Comparison of ENCODE assay signal across 2 cellular contexts in the genomic region with DNA sequence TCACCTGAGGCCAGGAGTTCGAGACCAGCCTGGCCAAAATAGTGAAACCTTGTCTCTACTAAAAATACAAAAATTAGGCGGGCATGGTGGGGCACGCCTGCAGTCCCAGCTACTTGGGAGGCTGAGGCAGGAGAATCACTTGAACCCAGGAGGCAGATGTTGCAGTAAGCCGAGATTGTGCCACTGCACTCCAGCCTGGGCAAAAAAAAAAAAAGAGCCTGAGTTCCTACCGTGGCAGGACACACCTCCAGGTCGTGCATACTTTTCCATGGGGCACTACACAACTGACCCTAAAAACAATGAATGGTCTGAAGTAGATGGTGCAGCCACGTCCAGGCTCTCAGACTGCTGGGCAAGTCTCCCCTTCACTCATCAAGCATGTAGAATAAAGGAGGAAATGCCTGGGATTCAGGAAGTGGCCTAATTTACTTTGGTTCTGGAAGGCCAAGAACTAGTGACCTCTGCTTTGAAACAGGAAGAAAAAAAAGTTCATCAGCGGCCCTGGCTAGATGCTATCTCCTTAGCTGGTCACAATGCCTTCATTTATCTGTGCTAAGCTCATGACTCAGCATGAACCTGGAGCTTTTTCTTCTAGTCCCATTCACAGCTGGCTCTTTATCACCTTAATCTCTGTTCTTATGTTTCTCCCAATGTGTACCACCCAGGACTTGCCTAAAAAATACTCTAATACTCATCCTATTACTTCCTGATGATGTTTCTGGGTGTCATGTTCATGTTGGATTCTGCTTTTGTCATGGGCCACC.
A peak's percentile ranks its signal among the peaks of the same experiment; 100 is the strongest.
TF ChIP-seq lines count a peak whose summit lies in the region.

No MANE protein-coding gene starts in this region.

TF ChIP-seq in K562, 482 proteins besides CTCF, POLR2A, EP300 and RAD21 (continued from another document and continues in another):
- no peak for TF ChIP-seq E4F1 (CRISPR knock-in tag; IDR thresholded peaks at IDR 0.05; ENCODE audit: borderline replicate concordance)
- TF ChIP-seq ZNF444 (CRISPR knock-in tag; IDR thresholded peaks at IDR 0.05): no peak
- no peak for TF ChIP-seq RBBP5 (IDR thresholded peaks at IDR 0.05; ENCODE audit: borderline replicate concordance, insufficient read depth, low read length, poor library complexity, severe bottlenecking)
- TF ChIP-seq SMAD2 (IDR thresholded peaks at IDR 0.05; ENCODE audit: low read depth, low read length): no peak
- no peak for TF ChIP-seq HOXB6 (CRISPR knock-in tag; IDR thresholded peaks at IDR 0.05; ENCODE audit: borderline replicate concordance)
- TF ChIP-seq NFE2L1 (tag; IDR thresholded peaks at IDR 0.05; ENCODE audit: borderline replicate concordance, low read depth): peak; percentile 75
- TF ChIP-seq POLR2H (tag; IDR thresholded peaks at IDR 0.05; ENCODE audit: low read depth): no peak
- TF ChIP-seq, protein P1, sequence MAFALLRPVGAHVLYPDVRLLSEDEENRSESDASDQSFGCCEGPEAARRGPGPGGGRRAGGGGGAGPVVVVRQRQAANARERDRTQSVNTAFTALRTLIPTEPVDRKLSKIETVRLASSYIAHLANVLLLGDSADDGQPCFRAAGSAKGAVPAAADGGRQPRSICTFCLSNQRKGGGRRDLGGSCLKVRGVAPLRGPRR (CRISPR knock-in tag; IDR thresholded peaks at IDR 0.05): no peak
- TF ChIP-seq POU5F1 (IDR thresholded peaks at IDR 0.05; ENCODE audit: borderline replicate concordance, low read depth, low read length, partially characterized antibody): no peak
- TF ChIP-seq ESRRA (IDR thresholded peaks at IDR 0.05; ENCODE audit: borderline replicate concordance, low read depth): peak; percentile 25; the same call in 1 of the 2 replicates
- TF ChIP-seq, protein P2, sequence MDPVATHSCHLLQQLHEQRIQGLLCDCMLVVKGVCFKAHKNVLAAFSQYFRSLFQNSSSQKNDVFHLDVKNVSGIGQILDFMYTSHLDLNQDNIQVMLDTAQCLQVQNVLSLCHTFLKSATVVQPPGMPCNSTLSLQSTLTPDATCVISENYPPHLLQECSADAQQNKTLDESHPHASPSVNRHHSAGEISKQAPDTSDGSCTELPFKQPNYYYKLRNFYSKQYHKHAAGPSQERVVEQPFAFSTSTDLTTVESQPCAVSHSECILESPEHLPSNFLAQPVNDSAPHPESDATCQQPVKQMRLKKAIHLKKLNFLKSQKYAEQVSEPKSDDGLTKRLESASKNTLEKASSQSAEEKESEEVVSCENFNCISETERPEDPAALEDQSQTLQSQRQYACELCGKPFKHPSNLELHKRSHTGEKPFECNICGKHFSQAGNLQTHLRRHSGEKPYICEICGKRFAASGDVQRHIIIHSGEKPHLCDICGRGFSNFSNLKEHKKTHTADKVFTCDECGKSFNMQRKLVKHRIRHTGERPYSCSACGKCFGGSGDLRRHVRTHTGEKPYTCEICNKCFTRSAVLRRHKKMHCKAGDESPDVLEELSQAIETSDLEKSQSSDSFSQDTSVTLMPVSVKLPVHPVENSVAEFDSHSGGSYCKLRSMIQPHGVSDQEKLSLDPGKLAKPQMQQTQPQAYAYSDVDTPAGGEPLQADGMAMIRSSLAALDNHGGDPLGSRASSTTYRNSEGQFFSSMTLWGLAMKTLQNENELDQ (CRISPR knock-in tag; IDR thresholded peaks at IDR 0.05; ENCODE audit: borderline replicate concordance): no peak
- TF ChIP-seq TAF1 (IDR thresholded peaks at IDR 0.05; ENCODE audit: control insufficient read depth, extremely low read depth, insufficient read depth, low read length, severe bottlenecking): no peak
- TF ChIP-seq RB1 (IDR thresholded peaks at IDR 0.05; ENCODE audit: low read depth): no peak
- no peak for TF ChIP-seq PHF20 (IDR thresholded peaks at IDR 0.05; ENCODE audit: partially characterized antibody)
- peak; percentile 55; the same call in 1 of the 2 replicates for TF ChIP-seq GABPA (tag; conservative IDR thresholded peaks at IDR 0.05; ENCODE audit: low read depth)

TF ChIP-seq in HepG2, 621 proteins besides CTCF, POLR2A, EP300 and RAD21 (continued from another document and continues in another):
- no peak for TF ChIP-seq POLR2AphosphoS2 (IDR thresholded peaks at IDR 0.05; ENCODE audit: low read depth, low read length)
- TF ChIP-seq ZNF691 (CRISPR knock-in tag; IDR thresholded peaks at IDR 0.05; ENCODE audit: borderline replicate concordance, low read depth): peak; percentile 25; the same call in 1 of the 2 replicates
- TF ChIP-seq MAX (IDR thresholded peaks at IDR 0.05): peak; percentile 65
- TF ChIP-seq, protein P3, sequence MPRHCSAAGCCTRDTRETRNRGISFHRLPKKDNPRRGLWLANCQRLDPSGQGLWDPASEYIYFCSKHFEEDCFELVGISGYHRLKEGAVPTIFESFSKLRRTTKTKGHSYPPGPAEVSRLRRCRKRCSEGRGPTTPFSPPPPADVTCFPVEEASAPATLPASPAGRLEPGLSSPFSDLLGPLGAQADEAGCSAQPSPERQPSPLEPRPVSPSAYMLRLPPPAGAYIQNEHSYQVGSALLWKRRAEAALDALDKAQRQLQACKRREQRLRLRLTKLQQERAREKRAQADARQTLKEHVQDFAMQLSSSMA (CRISPR knock-in tag; IDR thresholded peaks at IDR 0.05): no peak; the same call in 1 of the 2 replicates
- TF ChIP-seq ZEB1 (IDR thresholded peaks at IDR 0.05; ENCODE audit: insufficient replicate concordance, low read depth): no peak
- 0 out of 2 replicates have a peak, but pooled peaks have one; percentile 26 for TF ChIP-seq ZNF816 (CRISPR knock-in tag; IDR thresholded peaks at IDR 0.05; ENCODE audit: borderline replicate concordance)
- TF ChIP-seq ZNF574 (CRISPR knock-in tag; IDR thresholded peaks at IDR 0.05): no peak
- TF ChIP-seq, protein P4, sequence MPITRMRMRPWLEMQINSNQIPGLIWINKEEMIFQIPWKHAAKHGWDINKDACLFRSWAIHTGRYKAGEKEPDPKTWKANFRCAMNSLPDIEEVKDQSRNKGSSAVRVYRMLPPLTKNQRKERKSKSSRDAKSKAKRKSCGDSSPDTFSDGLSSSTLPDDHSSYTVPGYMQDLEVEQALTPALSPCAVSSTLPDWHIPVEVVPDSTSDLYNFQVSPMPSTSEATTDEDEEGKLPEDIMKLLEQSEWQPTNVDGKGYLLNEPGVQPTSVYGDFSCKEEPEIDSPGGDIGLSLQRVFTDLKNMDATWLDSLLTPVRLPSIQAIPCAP (CRISPR knock-in tag; IDR thresholded peaks at IDR 0.05; ENCODE audit: low read depth): 0 out of 2 replicates have a peak, but pooled peaks have one; percentile 80
- TF ChIP-seq ZBTB44 (CRISPR knock-in tag; IDR thresholded peaks at IDR 0.05): no peak
- no peak for TF ChIP-seq SETDB1 (CRISPR knock-in tag; IDR thresholded peaks at IDR 0.05; ENCODE audit: borderline replicate concordance)
- TF ChIP-seq, protein P5, sequence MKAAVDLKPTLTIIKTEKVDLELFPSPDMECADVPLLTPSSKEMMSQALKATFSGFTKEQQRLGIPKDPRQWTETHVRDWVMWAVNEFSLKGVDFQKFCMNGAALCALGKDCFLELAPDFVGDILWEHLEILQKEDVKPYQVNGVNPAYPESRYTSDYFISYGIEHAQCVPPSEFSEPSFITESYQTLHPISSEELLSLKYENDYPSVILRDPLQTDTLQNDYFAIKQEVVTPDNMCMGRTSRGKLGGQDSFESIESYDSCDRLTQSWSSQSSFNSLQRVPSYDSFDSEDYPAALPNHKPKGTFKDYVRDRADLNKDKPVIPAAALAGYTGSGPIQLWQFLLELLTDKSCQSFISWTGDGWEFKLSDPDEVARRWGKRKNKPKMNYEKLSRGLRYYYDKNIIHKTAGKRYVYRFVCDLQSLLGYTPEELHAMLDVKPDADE (CRISPR knock-in tag; IDR thresholded peaks at IDR 0.05): no peak
- TF ChIP-seq ZNF343 (CRISPR knock-in tag; IDR thresholded peaks at IDR 0.05): peak; percentile 62; the same call in 1 of the 2 replicates
- TF ChIP-seq ZNF275 (CRISPR knock-in tag; IDR thresholded peaks at IDR 0.05; ENCODE audit: borderline replicate concordance): 0 out of 2 replicates have a peak, but pooled peaks have one; percentile 78
- TF ChIP-seq KLF12 (CRISPR knock-in tag; IDR thresholded peaks at IDR 0.05; ENCODE audit: borderline replicate concordance): no peak
- peak; percentile 95; the same call in 1 of the 2 replicates for TF ChIP-seq DPF2 (CRISPR knock-in tag; IDR thresholded peaks at IDR 0.05; ENCODE audit: borderline replicate concordance, low read depth)
- peak; percentile 63; the same call in 1 of the 2 replicates for TF ChIP-seq MED13 (CRISPR knock-in tag; IDR thresholded peaks at IDR 0.05)
- peak; percentile 97 for TF ChIP-seq ISL2 (CRISPR knock-in tag; IDR thresholded peaks at IDR 0.05)
- TF ChIP-seq, protein P6, sequence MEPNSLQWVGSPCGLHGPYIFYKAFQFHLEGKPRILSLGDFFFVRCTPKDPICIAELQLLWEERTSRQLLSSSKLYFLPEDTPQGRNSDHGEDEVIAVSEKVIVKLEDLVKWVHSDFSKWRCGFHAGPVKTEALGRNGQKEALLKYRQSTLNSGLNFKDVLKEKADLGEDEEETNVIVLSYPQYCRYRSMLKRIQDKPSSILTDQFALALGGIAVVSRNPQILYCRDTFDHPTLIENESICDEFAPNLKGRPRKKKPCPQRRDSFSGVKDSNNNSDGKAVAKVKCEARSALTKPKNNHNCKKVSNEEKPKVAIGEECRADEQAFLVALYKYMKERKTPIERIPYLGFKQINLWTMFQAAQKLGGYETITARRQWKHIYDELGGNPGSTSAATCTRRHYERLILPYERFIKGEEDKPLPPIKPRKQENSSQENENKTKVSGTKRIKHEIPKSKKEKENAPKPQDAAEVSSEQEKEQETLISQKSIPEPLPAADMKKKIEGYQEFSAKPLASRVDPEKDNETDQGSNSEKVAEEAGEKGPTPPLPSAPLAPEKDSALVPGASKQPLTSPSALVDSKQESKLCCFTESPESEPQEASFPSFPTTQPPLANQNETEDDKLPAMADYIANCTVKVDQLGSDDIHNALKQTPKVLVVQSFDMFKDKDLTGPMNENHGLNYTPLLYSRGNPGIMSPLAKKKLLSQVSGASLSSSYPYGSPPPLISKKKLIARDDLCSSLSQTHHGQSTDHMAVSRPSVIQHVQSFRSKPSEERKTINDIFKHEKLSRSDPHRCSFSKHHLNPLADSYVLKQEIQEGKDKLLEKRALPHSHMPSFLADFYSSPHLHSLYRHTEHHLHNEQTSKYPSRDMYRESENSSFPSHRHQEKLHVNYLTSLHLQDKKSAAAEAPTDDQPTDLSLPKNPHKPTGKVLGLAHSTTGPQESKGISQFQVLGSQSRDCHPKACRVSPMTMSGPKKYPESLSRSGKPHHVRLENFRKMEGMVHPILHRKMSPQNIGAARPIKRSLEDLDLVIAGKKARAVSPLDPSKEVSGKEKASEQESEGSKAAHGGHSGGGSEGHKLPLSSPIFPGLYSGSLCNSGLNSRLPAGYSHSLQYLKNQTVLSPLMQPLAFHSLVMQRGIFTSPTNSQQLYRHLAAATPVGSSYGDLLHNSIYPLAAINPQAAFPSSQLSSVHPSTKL (CRISPR knock-in tag; IDR thresholded peaks at IDR 0.05): peak; percentile 99
- TF ChIP-seq ZNF678 (CRISPR knock-in tag; IDR thresholded peaks at IDR 0.05): no peak
- peak; percentile 97 for TF ChIP-seq ZGPAT (CRISPR knock-in tag; IDR thresholded peaks at IDR 0.05)
- peak; percentile 96 for TF ChIP-seq TEAD3 (CRISPR knock-in tag; optimal IDR thresholded peaks at IDR 0.05; ENCODE audit: borderline replicate concordance)
- peak; percentile 97 for TF ChIP-seq RXRB (CRISPR knock-in tag; IDR thresholded peaks at IDR 0.05; ENCODE audit: borderline replicate concordance)
